In genomic region chr19:8611391-8611883, GRCh38 we compare ENCODE assay signal across 11 cellular contexts. TPM values are rescaled to one million over a fixed set of nuclear protein-coding genes. Genes with fewer than 3 reads are reported as not detected.
DNase-seq lines count a peak whose midpoint lies in the region; ATAC-seq and TF ChIP-seq lines count a peak whose summit lies in the region.
"Had no signal": no experiment of that assay in that cellular context is flagged by ENCODE, and none has a peak within 500 bp of the region (broad histone marks: within the 10 kb centered on the region; RNA-seq: fewer than 3 reads in every experiment).

No MANE protein-coding gene starts in this region.

- in situ Hi-C loops in GM13976 (cut with MboI; ENCODE audit: low sequenced_read_pairs, unreplicated experiment): no loop called here

- RAD21 ChIA-PET in HCT116 (lab: Charles Lee; ENCODE audit: low non-redundant PET in 1 of 2, low total read pairs in 2 of 2, uncharacterized antibody in 2 of 2, unreplicated experiment in 2 of 2): no interaction called here

- TF ChIP-seq RAD21 in HCT116 (IDR thresholded peaks at IDR 0.05; ENCODE audit: low read depth): no peak

- ATAC-seq in HCT116: no peak
- ATAC-seq in GM21576 (IDR thresholded peaks at IDR 0.05; ENCODE audit: unreplicated experiment): no peak
- no peak for ATAC-seq in HG02763 (IDR thresholded peaks at IDR 0.05; ENCODE audit: unreplicated experiment)

- POLR2A ChIA-PET in A673 (lab: Charles Lee; ENCODE audit: low non-redundant PET) (no interaction called here), HCT116 (lab: Charles Lee) (no interaction called here)

- peaks cover 16% of the 10 kb centered on the region for H3K4me1 ChIP-seq in A673 (ENCODE audit: insufficient read depth, low read length, poor library complexity, severe bottlenecking)
- peaks cover 10 to 38% of the 10 kb centered on the region in 2 experiments for H3K4me1 ChIP-seq in HCT116 (ENCODE audit: control insufficient read depth in 1 of 2, insufficient read depth in 2 of 2, low read length in 2 of 2)

- H3K9me2 ChIP-seq in HCT116 (ENCODE audit: insufficient read depth): no peaks in the 10 kb centered on the region

- H3K9me3 ChIP-seq in A673 (ENCODE audit: low read depth, low read length, poor library complexity, severe bottlenecking) (no peaks in the 10 kb centered on the region), HCT116 (ENCODE audit: control insufficient read depth in 1 of 2, insufficient read depth in 1 of 2, low read depth in 1 of 2, low read length in 2 of 2) (no peaks in the 10 kb centered on the region)

- no peaks in the 10 kb centered on the region for H3K9me3 Mint-ChIP-seq in chondrocyte (ENCODE audit: low read depth)
- peaks cover 3% of the 10 kb centered on the region for H3K9me3 Mint-ChIP-seq in nephron

- H2AFZ ChIP-seq in HCT116 (ENCODE audit: low read depth, low read length, poor library complexity, severe bottlenecking): no peak overlapping the region

- peaks cover 52% of the 10 kb centered on the region for H3K4me1 Mint-ChIP-seq in chondrocyte (ENCODE audit: low read depth)
- H3K4me1 Mint-ChIP-seq in nephron: peaks cover 45% of the 10 kb centered on the region

- DNase-seq in A673 (ENCODE audit: low spot score): peak; percentile 42
- no peak for DNase-seq in HCT116 (ENCODE audit: low read depth, low spot score)
- no peak for DNase-seq in chondrocyte (ENCODE audit: low spot score)
- DNase-seq in HCEC 1CT: no peak
- no peak for DNase-seq in GM13976 (ENCODE audit: low spot score)
- DNase-seq: T-helper 9 cell had no signal

- H3K27ac Mint-ChIP-seq in chondrocyte (ENCODE audit: unreplicated experiment): peak overlapping the region; percentile 71
- H3K27ac Mint-ChIP-seq in nephron: peak overlapping the region; percentile 33 to 99 (median 94)

- no peaks in the 10 kb centered on the region for H3K27me3 Mint-ChIP-seq in chondrocyte (ENCODE audit: low read depth)
- peaks cover 8% of the 10 kb centered on the region for H3K27me3 Mint-ChIP-seq in nephron (ENCODE audit: low read depth)

- H4K20me1 ChIP-seq in HCT116 (ENCODE audit: insufficient read depth): no peaks in the 10 kb centered on the region

- no peak for TF ChIP-seq POLR2A in HCT116 (IDR thresholded peaks at IDR 0.05; ENCODE audit: borderline replicate concordance, extremely low read depth, insufficient read depth, insufficient read length)

- TF ChIP-seq CTCF in A673 (conservative IDR thresholded peaks at IDR 0.05; ENCODE audit: low read depth, low read length) (no peak), HCT116 (IDR thresholded peaks at IDR 0.05 in 2 of 3, conservative IDR thresholded peaks at IDR 0.05 in 1 of 3; ENCODE audit: borderline replicate concordance in 1 of 3, insufficient read depth in 1 of 3, low read depth in 2 of 3, low read length in 2 of 3) (no peak), chondrocyte (IDR thresholded peaks at IDR 0.05) (no peak), nephron (IDR thresholded peaks at IDR 0.05; ENCODE audit: unreplicated experiment in 3 of 3) (no peak), GM13976 (IDR thresholded peaks at IDR 0.05; ENCODE audit: borderline replicate concordance, control extremely low read depth, extremely low read depth, insufficient read depth, missing control alignments) (no peak)

- CTCF ChIA-PET in A673 (lab: Charles Lee) (no interaction called here), HCT116 (lab: Charles Lee) (no interaction called here)

- no TSS peak for BruUV-seq in A673 (replicated peaks; lab: Mats Ljungman, UMichigan)
- BruUV-seq in HCT116 (replicated peaks; lab: Mats Ljungman, UMichigan): no TSS peak

- no peaks in the 10 kb centered on the region for H3K36me3 ChIP-seq in A673 (ENCODE audit: insufficient read depth, low read length, poor library complexity, severe bottlenecking)
- no peaks in the 10 kb centered on the region for H3K36me3 ChIP-seq in HCT116 (ENCODE audit: control insufficient read depth in 1 of 2, insufficient read depth in 2 of 2, low read length in 2 of 2)

- H3K79me2 ChIP-seq in HCT116 (ENCODE audit: insufficient read depth, low read length): no peaks in the 10 kb centered on the region

- H3K4me2 ChIP-seq in HCT116 (ENCODE audit: low read length): peak overlapping the region; percentile 42
- H3K4me2 ChIP-seq: KMS-11 had no signal

- H3K27ac ChIP-seq in A673 (ENCODE audit: low read depth, low read length, poor library complexity, severe bottlenecking) (no peak overlapping the region), HCT116 (ENCODE audit: low read depth, low read length) (no peak overlapping the region)
- H3K27ac ChIP-seq: KMS-11 had no signal

- H3K4me3 ChIP-seq in A673 (ENCODE audit: low read depth, low read length, poor library complexity, severe bottlenecking): no peak overlapping the region
- no peak overlapping the region for H3K4me3 ChIP-seq in HCT116 (replicated peaks in 1 of 2; ENCODE audit: low read depth in 1 of 2, low read length in 2 of 2)
- H3K4me3 ChIP-seq: GM12878 had no signal

- H3K27me3 ChIP-seq in A673 (replicated peaks; ENCODE audit: insufficient read depth, low read depth, low read length, poor library complexity) (no peaks in the 10 kb centered on the region), HCT116 (ENCODE audit: insufficient read depth, low read length) (no peaks in the 10 kb centered on the region)

- no peak overlapping the region for H3K9ac ChIP-seq in HCT116 (ENCODE audit: low read length)
- H3K9ac ChIP-seq: KMS-11 had no signal

- intact Hi-C loops in A673 (cut with micrococcal nuclease; ENCODE audit: unreplicated experiment): no loop called here
- intact Hi-C loops in HCT116 (cut with micrococcal nuclease): no loop called here

- H3K36me3 Mint-ChIP-seq in chondrocyte (ENCODE audit: low read depth) (peaks cover 1% of the 10 kb centered on the region), nephron (ENCODE audit: low read depth) (peaks cover 20% of the 10 kb centered on the region)

- H3K4me3 Mint-ChIP-seq in chondrocyte (ENCODE audit: unreplicated experiment): peak overlapping the region; percentile 39
- H3K4me3 Mint-ChIP-seq in nephron: peak overlapping the region; percentile 82 to 93 (median 92)

TF ChIP-seq in HCT116, 20 proteins besides CTCF, POLR2A, EP300 and RAD21 (continues in another document):
- no peak for TF ChIP-seq JUND (IDR thresholded peaks at IDR 0.05)
- no peak for TF ChIP-seq EZH2phosphoT487 (IDR thresholded peaks at IDR 0.05; ENCODE audit: borderline replicate concordance)
- no peak for TF ChIP-seq SP1 (IDR thresholded peaks at IDR 0.05; ENCODE audit: low read depth)
- no peak for TF ChIP-seq EGR1 (IDR thresholded peaks at IDR 0.05; ENCODE audit: low read depth)
- no peak for TF ChIP-seq POLR2AphosphoS5 (IDR thresholded peaks at IDR 0.05; ENCODE audit: low read depth, low read length)
- no peak for TF ChIP-seq EZH2 (IDR thresholded peaks at IDR 0.05)
- TF ChIP-seq ZBTB33 (IDR thresholded peaks at IDR 0.05; ENCODE audit: extremely low read depth, insufficient replicate concordance, low read length): no peak
- no peak for TF ChIP-seq REST (IDR thresholded peaks at IDR 0.05; ENCODE audit: low read depth)
- TF ChIP-seq SRF (IDR thresholded peaks at IDR 0.05; ENCODE audit: low read depth): no peak
- no peak for TF ChIP-seq TCF7L2 (IDR thresholded peaks at IDR 0.05; ENCODE audit: borderline replicate concordance, extremely low read depth, insufficient read depth, insufficient read length)
- TF ChIP-seq SIN3A (IDR thresholded peaks at IDR 0.05; ENCODE audit: low read depth): no peak

RNA-seq across cellular contexts. Expression of gene ADAMTS10, which starts 0.9 kb away (rescaled TPM):
- total RNA-seq in A673 (2021) (29.5 and 40.5 TPM in 2 replicates), HCT116 (2021; ENCODE audit: unreplicated experiment) (10.2 TPM), chondrocyte (69.3 to 100 TPM (median 73.6 TPM) in 3 replicates)
- polyA plus RNA-seq in HCT116 (2012): 8.4 TPM in 2 replicates

RNA-seq across cellular contexts. Expression of gene NFILZ, which starts 19.0 kb away (rescaled TPM):
- total RNA-seq in A673 (2021) (not detected in 2 replicates), HCT116 (2021; ENCODE audit: unreplicated experiment) (not detected), chondrocyte (not detected in 3 replicates)
- not detected in 2 replicates for polyA plus RNA-seq in HCT116 (2012)
- total RNA-seq: GM12878 had no signal
- polyA plus RNA-seq: GM12878 had no signal

RNA-seq across cellular contexts. Expression of gene MYO1F, which starts 34.2 kb away (rescaled TPM):
- total RNA-seq in A673 (2021) (0.26 and 0.37 TPM in 2 replicates), HCT116 (2021; ENCODE audit: unreplicated experiment) (0.39 TPM), chondrocyte (0.23 to 0.50 TPM in 2 of 3 replicates, not detected in the other)
- 1.6 and 2.3 TPM in 2 replicates for polyA plus RNA-seq in HCT116 (2012)
